Comparison of ENCODE assay signal across 9 cellular contexts in the genomic region with DNA sequence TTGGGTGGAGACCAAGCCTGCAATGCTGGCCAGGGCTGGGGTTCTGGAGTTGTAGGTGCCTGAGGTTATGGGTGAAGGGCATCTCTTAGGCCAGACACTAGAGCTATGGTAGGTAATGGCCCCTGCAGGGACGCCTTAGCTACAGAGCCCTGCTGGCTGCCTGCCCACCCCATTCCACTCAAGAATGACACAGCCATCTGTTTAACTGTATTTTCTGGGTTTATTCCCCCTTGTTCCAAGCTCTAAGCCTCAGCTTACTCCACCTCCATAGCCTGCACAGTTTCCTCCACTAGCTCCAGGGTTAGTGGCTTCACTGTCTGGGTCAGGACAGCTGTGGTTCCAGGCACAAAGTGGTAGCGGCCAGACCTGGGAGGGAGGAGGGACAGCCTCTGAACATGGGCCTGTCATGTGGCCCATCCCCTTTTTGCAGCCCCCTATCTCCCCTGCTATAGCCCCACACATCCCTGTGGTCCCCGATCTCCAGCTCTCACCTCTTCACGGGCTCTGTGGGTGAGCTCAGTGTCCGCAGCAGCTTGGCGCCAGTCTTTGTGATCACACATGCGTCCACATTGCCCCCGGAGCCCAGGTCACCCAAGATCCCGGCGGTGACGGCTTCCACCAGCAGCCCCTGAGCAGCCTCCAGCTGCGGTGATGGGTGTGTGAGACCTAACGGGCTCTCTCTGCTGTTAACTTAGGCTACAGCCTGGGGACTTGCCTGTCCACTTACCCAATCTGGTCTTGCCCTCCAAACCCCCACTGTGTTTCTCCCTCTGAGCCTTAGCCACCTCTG. TPM values are rescaled to one million over a fixed set of nuclear protein-coding genes. Genes with fewer than 3 reads are reported as not detected.
DNase-seq lines count a peak whose midpoint lies in the region; ATAC-seq and TF ChIP-seq lines count a peak whose summit lies in the region.
"Had no signal": no experiment of that assay in that cellular context is flagged by ENCODE, and none has a peak within 500 bp of the region (broad histone marks: within the 10 kb centered on the region; RNA-seq: fewer than 3 reads in every experiment).

No MANE protein-coding gene starts in this region.

- H3K4me1 ChIP-seq in breast epithelium (peaks cover 9 to 12% of the 10 kb centered on the region in 2 donors), adipocyte (ENCODE audit: control insufficient read depth, insufficient read depth, low read length) (peaks cover 29% of the 10 kb centered on the region)

- no peak for TF ChIP-seq CTCF in MCF 10A (IDR thresholded peaks at IDR 0.05; ENCODE audit: unreplicated experiment)
- TF ChIP-seq CTCF in breast epithelium (IDR thresholded peaks at IDR 0.05) = no peak
- TF ChIP-seq CTCF in type B pancreatic cell (conservative IDR thresholded peaks at IDR 0.05) = no peak
- TF ChIP-seq CTCF in omental fat pad (IDR thresholded peaks at IDR 0.05) = no peak

- peak overlapping the region; percentile 98 for H3K9ac ChIP-seq in adipocyte (ENCODE audit: low read length)

- no peak for DNase-seq in MCF 10A (ENCODE audit: unreplicated experiment)
- no peak for DNase-seq in breast epithelium (ENCODE audit: low spot score in 2 of 2)
- DNase-seq in adipocyte (ENCODE audit: low read depth) = peak; percentile 15
- DNase-seq in left lobe of liver (ENCODE audit: low spot score) = peak; percentile 53
- DNase-seq in type B pancreatic cell (ENCODE audit: extremely low spot score, unreplicated experiment) = no peak
- DNase-seq in stimulated activated naive CD4-positive, alpha-beta T cell treated with Interleukin-2 at 50 U/mL for 16 hours (lab: John Stamatoyannopoulos, UW) = no peak
- DNase-seq in omental fat pad (ENCODE audit: low spot score) = no peak
- DNase-seq: NCI-H1436 had no signal

- ATAC-seq in left lobe of liver (no peak), omental fat pad (ENCODE audit: low FRiP score) (no peak), GM19397 (IDR thresholded peaks at IDR 0.05; ENCODE audit: unreplicated experiment) (no peak)

- H3K9me3 ChIP-seq in breast epithelium (no peaks in the 10 kb centered on the region), adipocyte (ENCODE audit: control insufficient read depth, low read length) (no peaks in the 10 kb centered on the region)

- no peaks in the 10 kb centered on the region for H3K36me3 ChIP-seq in breast epithelium
- peaks cover 10% of the 10 kb centered on the region for H3K36me3 ChIP-seq in adipocyte (ENCODE audit: control insufficient read depth, insufficient read depth, low read length, severe bottlenecking)

- peak overlapping the region; percentile 100 for H3K4me3 Mint-ChIP-seq in MCF 10A (ENCODE audit: unreplicated experiment)
- H3K4me3 Mint-ChIP-seq in type B pancreatic cell = peak overlapping the region; percentile 100

- H3K27me3 Mint-ChIP-seq in MCF 10A (ENCODE audit: insufficient read depth, unreplicated experiment) (no peaks in the 10 kb centered on the region), type B pancreatic cell (peaks cover 2% of the 10 kb centered on the region)

- H3K27ac Mint-ChIP-seq in MCF 10A (ENCODE audit: low read depth, unreplicated experiment) (peak overlapping the region; percentile 98), type B pancreatic cell (peak overlapping the region; percentile 99)

- intact Hi-C loops in MCF 10A (cut with micrococcal nuclease) (no loop called here), breast epithelium (cut with DNase I; ENCODE audit: low total_unique reads) (no loop called here)

- no peaks in the 10 kb centered on the region for H3K27me3 ChIP-seq in breast epithelium
- H3K27me3 ChIP-seq in adipocyte (replicated peaks; ENCODE audit: control insufficient read depth, insufficient read depth, low read length) = no peaks in the 10 kb centered on the region

- peaks cover 64% of the 10 kb centered on the region for H3K36me3 Mint-ChIP-seq in MCF 10A (ENCODE audit: insufficient read depth, unreplicated experiment)
- H3K36me3 Mint-ChIP-seq in type B pancreatic cell = peaks cover 3% of the 10 kb centered on the region

- H3K9me3 Mint-ChIP-seq in MCF 10A (ENCODE audit: unreplicated experiment) (no peaks in the 10 kb centered on the region), type B pancreatic cell (no peaks in the 10 kb centered on the region)

- peaks cover 28% of the 10 kb centered on the region for H3K4me1 Mint-ChIP-seq in MCF 10A (ENCODE audit: insufficient read depth, unreplicated experiment)
- H3K4me1 Mint-ChIP-seq in type B pancreatic cell (ENCODE audit: unreplicated experiment) = peaks cover 17% of the 10 kb centered on the region

- POLR2A ChIA-PET in MCF 10A (lab: Yijun Ruan, JAX) = interaction anchor here (0.6 to 4.3 kb wide), 21 partner anchors 9 to 303 kb away, joined by 3 to 45 read pairs (median 12); partner anchors contain the start of genes CENPT, DDX28, DUS2 and EDC4

- TF ChIP-seq POLR2A in breast epithelium (IDR thresholded peaks at IDR 0.05) = no peak

- no TSS peak for BruUV-seq in MCF 10A (replicated peaks; lab: Mats Ljungman, UMichigan)

- CTCF ChIA-PET in MCF 10A (lab: Yijun Ruan, JAX) = interaction anchor here (0.6 to 2.6 kb wide), 14 partner anchors 16 to 421 kb away, joined by 3 to 11 read pairs (median 4); no protein-coding TSS in a partner anchor

- H3K4me3 ChIP-seq in breast epithelium = peak overlapping the region in 1 of 3 donors; percentile 89
- peak overlapping the region; percentile 98 for H3K4me3 ChIP-seq in adipocyte (ENCODE audit: low read length)

- peak overlapping the region in 1 of 2 donors; percentile 89 for H3K27ac ChIP-seq in breast epithelium

RNA-seq across cellular contexts. Expression of gene PSMB10, which starts 2.1 kb away (rescaled TPM):
- total RNA-seq in MCF 10A (2022) = 20.3 and 32.7 TPM in 2 replicates
- total RNA-seq in breast epithelium = 10 to 100 TPM; 32.1 to 46.2 (median 34.1) TPM
- 21.7 TPM for total RNA-seq in left lobe of liver
- 51.9 and 68.8 TPM in 2 replicates for total RNA-seq in type B pancreatic cell (ENCODE audit: low replicate concordance)
- 10 to 100 TPM; 29.9 to 53.0 (median 45.3) TPM for total RNA-seq in omental fat pad

RNA-seq across cellular contexts. Expression of gene CTRL, which starts 2.8 kb away (rescaled TPM):
- total RNA-seq in MCF 10A (2022) (0.52 and 1.6 TPM in 2 replicates), breast epithelium (1 to 10 TPM; 1.0 to 2.6 (median 1.8) TPM), left lobe of liver (0.73 TPM), type B pancreatic cell (ENCODE audit: low replicate concordance) (0.59 and 1.4 TPM in 2 replicates), omental fat pad (1 to 10 TPM in 3 of 4 donors, under 1 TPM in 1; 0.65 to 5.0 (median 2.3) TPM)

RNA-seq across cellular contexts. Expression of gene LCAT, which starts 9.4 kb away (rescaled TPM):
- total RNA-seq in MCF 10A (2022) = 35.3 and 44.5 TPM in 2 replicates
- 10 to 100 TPM; 11.8 to 18.6 (median 15.4) TPM for total RNA-seq in breast epithelium
- total RNA-seq in left lobe of liver = 172 TPM
- 20.2 and 26.1 TPM in 2 replicates for total RNA-seq in type B pancreatic cell (ENCODE audit: low replicate concordance)
- total RNA-seq in omental fat pad = 10 to 100 TPM in 3 of 4 donors, 1 to 10 TPM in 1; 7.7 to 52.2 (median 13.0) TPM

RNA-seq across cellular contexts. Expression of gene SLC12A4, which starts 33.9 kb away (rescaled TPM):
- total RNA-seq in MCF 10A (2022) (107 TPM in 2 replicates), breast epithelium (10 to 100 TPM; 32.1 to 64.9 (median 53.6) TPM), left lobe of liver (20.1 TPM), type B pancreatic cell (ENCODE audit: low replicate concordance) (48.1 and 68.8 TPM in 2 replicates), omental fat pad (10 to 100 TPM; 39.4 to 92.2 (median 70.8) TPM)

RNA-seq across cellular contexts. Expression of gene PSKH1, which starts 41.4 kb away (rescaled TPM):
- total RNA-seq in MCF 10A (2022) (21.7 and 27.9 TPM in 2 replicates), breast epithelium (10 to 100 TPM; 17.3 to 20.5 (median 17.4) TPM), left lobe of liver (18.2 TPM), type B pancreatic cell (ENCODE audit: low replicate concordance) (39.2 and 41.5 TPM in 2 replicates), omental fat pad (10 to 100 TPM; 16.1 to 24.6 (median 19.9) TPM)

Comparison
In these comparisons a context has a peak if more than half of its experiments do, and no peak if none do; other contexts are left out.
1. DNase-seq: peak in adipocyte (single experiment) and left lobe of liver (single experiment); none in MCF 10A (single experiment), breast epithelium (0 of 2), type B pancreatic cell (single experiment), stimulated activated naive CD4-positive, alpha-beta T cell treated with Interleukin-2 at 50 U/mL for 16 hours (single experiment) and omental fat pad (single experiment).